In genomic region chr18:63553117-63553516, GRCh38 we compare ENCODE assay signal across 10 cellular contexts. TPM values are rescaled to one million over a fixed set of nuclear protein-coding genes. Genes with fewer than 3 reads are reported as not detected.
DNase-seq lines count a peak whose midpoint lies in the region; ATAC-seq and TF ChIP-seq lines count a peak whose summit lies in the region.
"Had no signal": no experiment of that assay in that cellular context is flagged by ENCODE, and none has a peak within 500 bp of the region (broad histone marks: within the 10 kb centered on the region; RNA-seq: fewer than 3 reads in every experiment).

No MANE protein-coding gene starts in this region.

- H3K4me3 ChIP-seq in GM23248 (peak overlapping the region; percentile 50), SJCRH30 (no peak overlapping the region), heart left ventricle (no peak overlapping the region), smooth muscle cell (no peak overlapping the region), mesendoderm (ENCODE audit: low read length) (no peak overlapping the region)
- H3K4me3 ChIP-seq: GM12878 had no signal

- H3K36me3 ChIP-seq in GM23248 (ENCODE audit: low read depth) = no peaks in the 10 kb centered on the region
- H3K36me3 ChIP-seq in SJCRH30 = no peaks in the 10 kb centered on the region
- H3K36me3 ChIP-seq in heart left ventricle = no peaks in the 10 kb centered on the region
- H3K36me3 ChIP-seq in smooth muscle cell (ENCODE audit: low read depth) = no peaks in the 10 kb centered on the region
- no peaks in the 10 kb centered on the region for H3K36me3 ChIP-seq in mesendoderm (ENCODE audit: control insufficient read depth, insufficient read depth, low read length)

- intact Hi-C loops in heart left ventricle (cut with DNase I) = no loop called here

- H3K18ac ChIP-seq in mesendoderm (ENCODE audit: low read length) = no peak overlapping the region

- peaks cover 25% of the 10 kb centered on the region for H3K4me1 ChIP-seq in GM23248 (ENCODE audit: insufficient read depth)
- peaks cover 3% of the 10 kb centered on the region; the same call in 1 of the 2 replicates for H3K4me1 ChIP-seq in SJCRH30
- H3K4me1 ChIP-seq in heart left ventricle = peaks cover 0 to 13% (median 7%) of the 10 kb centered on the region in 12 donors
- H3K4me1 ChIP-seq in smooth muscle cell (ENCODE audit: low read depth) = peaks cover 3% of the 10 kb centered on the region
- no peaks in the 10 kb centered on the region for H3K4me1 ChIP-seq in mesendoderm (ENCODE audit: control insufficient read depth, low read depth, low read length)

- no peaks in the 10 kb centered on the region; the same call in 1 of the 2 replicates for H3K9me2 ChIP-seq in GM23248 (ENCODE audit: insufficient read depth)

- DNase-seq in GM23248 (peak; percentile 95), SJCRH30 (peak; percentile 11 to 13), heart left ventricle (no peak), smooth muscle cell (lab: John Stamatoyannopoulos, UW; ENCODE audit: unreplicated experiment) (no peak), mesendoderm (no peak), iPS-NIHi7 (ENCODE audit: extremely low spot score) (no peak)
- DNase-seq in activated naive CD4-positive, alpha-beta T cell treated with Interleukin-2 at 50 U/mL for 16 hours = no peak

- H2BK5ac ChIP-seq in mesendoderm (ENCODE audit: low read length) = no peak overlapping the region

- ATAC-seq in heart left ventricle = peak; percentile 73 to 85 (median 82)
- ATAC-seq in HG02571 (IDR thresholded peaks at IDR 0.05; ENCODE audit: unreplicated experiment) = no peak
- ATAC-seq: GM12878 had no signal

- H3K9ac ChIP-seq in GM23248 (peak overlapping the region; percentile 48), smooth muscle cell (ENCODE audit: low read depth) (no peak overlapping the region), mesendoderm (ENCODE audit: low read length) (no peak overlapping the region)

- H3K79me2 ChIP-seq in GM23248 (ENCODE audit: insufficient read depth) (no peaks in the 10 kb centered on the region), smooth muscle cell (ENCODE audit: low read depth) (no peaks in the 10 kb centered on the region), mesendoderm (ENCODE audit: control insufficient read depth, insufficient read depth, low read length) (no peaks in the 10 kb centered on the region)

- in situ Hi-C loops in GM23248 (cut with MboI) = no loop called here

- H3K56ac ChIP-seq in mesendoderm (ENCODE audit: low read length) = no peak overlapping the region

- H2BK120ac ChIP-seq in mesendoderm (ENCODE audit: low read depth, low read length) = no peak overlapping the region

- H3K79me1 ChIP-seq in mesendoderm (ENCODE audit: low read length) = no peaks in the 10 kb centered on the region

- peak overlapping the region; percentile 85 for H3K27ac ChIP-seq in GM23248
- H3K27ac ChIP-seq in SJCRH30 = no peak overlapping the region
- H3K27ac ChIP-seq in heart left ventricle = peak overlapping the region in 4 of 12 donors; percentile 16 to 44 (median 28)
- H3K27ac ChIP-seq in smooth muscle cell (ENCODE audit: low read depth) = peak overlapping the region; percentile 62
- H3K27ac ChIP-seq in mesendoderm (ENCODE audit: low read depth, low read length) = no peak overlapping the region

- H4K20me1 ChIP-seq in GM23248 (ENCODE audit: insufficient read depth) (no peaks in the 10 kb centered on the region), smooth muscle cell (ENCODE audit: low read depth) (no peaks in the 10 kb centered on the region)

- no peak overlapping the region for H4K5ac ChIP-seq in mesendoderm (ENCODE audit: low read length)

- TF ChIP-seq CTCF in heart left ventricle (IDR thresholded peaks at IDR 0.05) (no peak), smooth muscle cell (IDR thresholded peaks at IDR 0.05; ENCODE audit: borderline replicate concordance, insufficient read depth, poor library complexity, severe bottlenecking) (no peak)

- H3K9me3 ChIP-seq in GM23248 (ENCODE audit: low read depth) = no peaks in the 10 kb centered on the region
- H3K9me3 ChIP-seq in SJCRH30 (replicated peaks) = no peaks in the 10 kb centered on the region
- no peaks in the 10 kb centered on the region for H3K9me3 ChIP-seq in heart left ventricle
- H3K9me3 ChIP-seq in smooth muscle cell (replicated peaks; ENCODE audit: low read depth) = no peaks in the 10 kb centered on the region

- 0 to 4% methylated on average over 1 of the region's 1 CpG for WGBS in GM23248 (ENCODE audit: low coverage in 1 of 2, low lambda C conversion rate in 2 of 2, missing lambda C conversion rate in 2 of 2), 2 experiments
- 5 to 13% (median 8%) methylated on average over 1 of the region's 1 CpG for WGBS in heart left ventricle, 4 donors
- 0% methylated on average over 1 of the region's 1 CpG for WGBS in smooth muscle cell (ENCODE audit: low lambda C conversion rate)
- WGBS in mesendoderm (ENCODE audit: extremely low coverage, insufficient coverage, low lambda C conversion rate) = no CpG with 5 or more reads among the region's 1 CpG

- H2BK15ac ChIP-seq in mesendoderm (replicated peaks; ENCODE audit: low read depth) = no peak overlapping the region

- no peak overlapping the region for H4K8ac ChIP-seq in mesendoderm (ENCODE audit: low read depth, low read length)

- H2AFZ ChIP-seq in GM23248 = peak overlapping the region; percentile 68
- H2AFZ ChIP-seq in smooth muscle cell (ENCODE audit: low read depth) = peak overlapping the region; percentile 1

- H3K4ac ChIP-seq in mesendoderm (ENCODE audit: low read depth, low read length) = no peak overlapping the region

- H3K23ac ChIP-seq in mesendoderm (ENCODE audit: low read length) = no peak overlapping the region

- TF ChIP-seq POLR2A in heart left ventricle (IDR thresholded peaks at IDR 0.05) = no peak

- H3K27me3 ChIP-seq in GM23248 (replicated peaks; ENCODE audit: insufficient read depth) = no peaks in the 10 kb centered on the region
- H3K27me3 ChIP-seq in SJCRH30 = no peaks in the 10 kb centered on the region
- H3K27me3 ChIP-seq in heart left ventricle = no peaks in the 10 kb centered on the region
- H3K27me3 ChIP-seq in smooth muscle cell (ENCODE audit: low read depth) = no peaks in the 10 kb centered on the region
- no peaks in the 10 kb centered on the region for H3K27me3 ChIP-seq in mesendoderm (ENCODE audit: insufficient read depth, low read length, poor library complexity)

- peak overlapping the region; percentile 75 for H3K4me2 ChIP-seq in GM23248 (ENCODE audit: unreplicated experiment)
- H3K4me2 ChIP-seq in smooth muscle cell = peak overlapping the region; percentile 60
- no peak overlapping the region for H3K4me2 ChIP-seq in mesendoderm (ENCODE audit: low read length)

- H3F3A ChIP-seq in GM23248 (ENCODE audit: insufficient read depth) (peaks cover 34% of the 10 kb centered on the region), smooth muscle cell (ENCODE audit: low read depth) (peaks cover 9% of the 10 kb centered on the region)

- H2AK5ac ChIP-seq in mesendoderm (ENCODE audit: low read length) = no peak overlapping the region

RNA-seq across cellular contexts. Expression of gene SERPINB12, which starts 10.9 kb away (rescaled TPM):
- not detected in 2 replicates for total RNA-seq in GM23248 (2014; rRNA removed; shearing (Covaris generic))
- polyA plus RNA-seq in GM23248 (2016; fragmentation: Nextera tagmentation; extraction: Ambion mirVana) (not detected in 2 replicates), heart left ventricle (not detected), smooth muscle cell (0.27 and 1.3 TPM in 2 replicates)
- total RNA-seq in SJCRH30 (2014; rRNA removed; shearing (Covaris generic)) = not detected in 2 replicates
- total RNA-seq in heart left ventricle (not detected), smooth muscle cell (16.4 and 17.0 TPM in 2 replicates)
- polyA plus RNA-seq in mesendoderm (2013, experiment 1 of 2) = not detected
- polyA plus RNA-seq in mesendoderm (2013, experiment 2 of 2) = not detected
- total RNA-seq: GM12878; T-helper 1 cell treated with Interleukin-12 subunit alpha and Interleukin-12 subunit beta and Interleukin-4 antibody, amounts not matched to agents 30 ng/mL and 1 ng/mL, for 36 hours had no signal
- polyA plus RNA-seq: GM12878 had no signal

RNA-seq across cellular contexts. Expression of gene SERPINB13, which starts 34.0 kb away (rescaled TPM):
- not detected in 2 replicates for total RNA-seq in GM23248 (2014; rRNA removed; shearing (Covaris generic))
- not detected in 2 replicates for polyA plus RNA-seq in GM23248 (2016; fragmentation: Nextera tagmentation; extraction: Ambion mirVana)
- total RNA-seq in SJCRH30 (2014; rRNA removed; shearing (Covaris generic)) = not detected in 2 replicates
- total RNA-seq in heart left ventricle = not detected
- polyA plus RNA-seq in heart left ventricle = not detected
- total RNA-seq in smooth muscle cell = 103 and 107 TPM in 2 replicates
- 12.5 and 18.6 TPM in 2 replicates for polyA plus RNA-seq in smooth muscle cell
- polyA plus RNA-seq in mesendoderm (2013, experiment 1 of 2) = not detected
- polyA plus RNA-seq in mesendoderm (2013, experiment 2 of 2) = not detected
- total RNA-seq: GM12878; T-helper 1 cell treated with Interleukin-12 subunit alpha and Interleukin-12 subunit beta and Interleukin-4 antibody, amounts not matched to agents 30 ng/mL and 1 ng/mL, for 36 hours had no signal
- polyA plus RNA-seq: GM12878 had no signal

Comparison
In these comparisons a context has a peak if more than half of its experiments do, and no peak if none do; other contexts are left out.
1. DNase-seq: peak in GM23248 (single experiment) and SJCRH30 (2 of 2); none in heart left ventricle (0 of 5), smooth muscle cell (single experiment), mesendoderm (single experiment), activated naive CD4-positive, alpha-beta T cell treated with Interleukin-2 at 50 U/mL for 16 hours (single experiment) and iPS-NIHi7 (single experiment).
2. H3K27ac ChIP-seq: peak in GM23248 (single experiment) and smooth muscle cell (single experiment); none in SJCRH30 (single experiment) and mesendoderm (single experiment).
3. RNA of gene SERPINB12, which starts 10.9 kb away (total RNA-seq): 16.4 to 17.0 TPM in smooth muscle cell; not detected in GM23248, not detected in SJCRH30 and not detected in heart left ventricle; every median in the first group is over 10 times any median in the second.
4. RNA of gene SERPINB13, which starts 34.0 kb away (total RNA-seq): 103 to 107 TPM in smooth muscle cell; not detected in GM23248, not detected in SJCRH30 and not detected in heart left ventricle; every median in the first group is over 100 times any median in the second.